In the genomic region with DNA sequence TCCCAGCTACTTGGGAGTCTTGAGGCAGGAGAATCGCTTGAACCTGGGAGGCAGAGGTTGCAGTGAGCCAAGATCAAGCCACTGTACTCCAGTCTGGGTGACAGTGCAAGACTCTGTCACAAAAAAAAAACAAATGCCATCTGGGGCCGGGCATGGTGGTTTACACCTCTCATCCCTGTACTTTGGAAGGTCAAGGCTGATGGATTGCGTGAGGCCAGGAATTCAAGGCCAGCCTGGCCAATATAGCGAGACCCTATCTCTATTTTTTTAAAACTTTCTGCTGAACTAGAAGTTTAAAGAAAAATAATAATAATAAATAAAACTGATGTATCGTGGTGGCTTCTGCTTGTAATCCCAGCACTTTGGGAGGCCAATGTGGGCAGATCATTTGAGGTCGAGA, we compare ENCODE assay signal across 17 cellular contexts. TPM values are rescaled to one million over a fixed set of nuclear protein-coding genes. Genes with fewer than 3 reads are reported as not detected.
DNase-seq lines count a peak whose midpoint lies in the region; ATAC-seq, FAIRE-seq and TF ChIP-seq lines count a peak whose summit lies in the region.
"Had no signal": no experiment of that assay in that cellular context is flagged by ENCODE, and none has a peak within 500 bp of the region (broad histone marks: within the 10 kb centered on the region; RNA-seq: fewer than 3 reads in every experiment).

No MANE protein-coding gene starts in this region.

- no peak overlapping the region for H3K4me3 ChIP-seq in BLaER1
- no peak overlapping the region for H3K4me3 ChIP-seq in kidney (ENCODE audit: low read length in 2 of 2)
- no peak overlapping the region for H3K4me3 ChIP-seq in Karpas-422 (ENCODE audit: low read length)
- H3K4me3 ChIP-seq: HAP-1 had no signal

- ATAC-seq in T-helper 17 cell (no peak), HG03565 (IDR thresholded peaks at IDR 0.05; ENCODE audit: unreplicated experiment) (no peak)
- ATAC-seq: CD8-positive, alpha-beta T cell had no signal

- H3K36me3 Mint-ChIP-seq in T-helper 17 cell (ENCODE audit: low read depth) = no peaks in the 10 kb centered on the region
- H3K36me3 Mint-ChIP-seq: CD4-positive, CD25-positive, alpha-beta regulatory T cell; CD8-positive, alpha-beta T cell had no signal

- TF ChIP-seq CTCF in kidney (IDR thresholded peaks at IDR 0.05; ENCODE audit: borderline replicate concordance, extremely low read depth, insufficient read depth) = no peak

- peaks cover 5% of the 10 kb centered on the region for H3K4me1 Mint-ChIP-seq in T-helper 17 cell

- no peak overlapping the region for H3K27ac ChIP-seq in BLaER1
- H3K27ac ChIP-seq in kidney (ENCODE audit: low read depth in 2 of 2, low read length in 2 of 2) = no peak overlapping the region
- H3K27ac ChIP-seq in Karpas-422 (ENCODE audit: low read length) = no peak overlapping the region
- H3K27ac ChIP-seq: C4-2B had no signal

- H3K4me2 ChIP-seq in BLaER1 (0 out of 2 replicates have a peak overlapping the region, but pooled peaks have one; percentile 22), Karpas-422 (ENCODE audit: low read depth, low read length, poor library complexity, severe bottlenecking) (no peak overlapping the region)

- H3K9me2 ChIP-seq in Karpas-422 (replicated peaks; ENCODE audit: insufficient read depth, low read length) = no peaks in the 10 kb centered on the region

- H3K27ac Mint-ChIP-seq in T-helper 17 cell = peak overlapping the region; percentile 24
- H3K27ac Mint-ChIP-seq: CD8-positive, alpha-beta T cell; HFFc6 had no signal

- H3K36me3 ChIP-seq in BLaER1 = no peaks in the 10 kb centered on the region
- no peaks in the 10 kb centered on the region for H3K36me3 ChIP-seq in kidney (ENCODE audit: control insufficient read depth in 1 of 2, insufficient read depth in 2 of 2, low read length in 2 of 2)
- no peaks in the 10 kb centered on the region for H3K36me3 ChIP-seq in Karpas-422 (ENCODE audit: insufficient read depth, low read length)
- H3K36me3 ChIP-seq: HAP-1 had no signal

- H3K27me3 Mint-ChIP-seq in T-helper 17 cell = no peaks in the 10 kb centered on the region
- H3K27me3 Mint-ChIP-seq: CD4-positive, CD25-positive, alpha-beta regulatory T cell had no signal

- no peak overlapping the region for H3K9ac ChIP-seq in BLaER1
- H3K9ac ChIP-seq in kidney (ENCODE audit: low read length in 2 of 2) = no peak overlapping the region
- no peak overlapping the region for H3K9ac ChIP-seq in Karpas-422 (ENCODE audit: low read length)

- H4K20me1 ChIP-seq in BLaER1 = no peaks in the 10 kb centered on the region
- H4K20me1 ChIP-seq in Karpas-422 (ENCODE audit: insufficient read depth, low read depth, low read length) = no peaks in the 10 kb centered on the region

- peaks cover 5% of the 10 kb centered on the region; the same call in 1 of the 2 replicates for H3K9me3 ChIP-seq in BLaER1
- no peaks in the 10 kb centered on the region for H3K9me3 ChIP-seq in T-helper 17 cell (ENCODE audit: control insufficient read depth, low read length, poor library complexity, severe bottlenecking)
- no peaks in the 10 kb centered on the region for H3K9me3 ChIP-seq in kidney (ENCODE audit: control insufficient read depth in 1 of 2, low read length in 2 of 2)
- H3K9me3 ChIP-seq in Karpas-422 (ENCODE audit: low read length) = no peaks in the 10 kb centered on the region
- H3K9me3 ChIP-seq: Caco-2, HAP-1 had no signal

- intact Hi-C loops in kidney (cut with DNase I) = no loop called here

- H3K4me1 ChIP-seq in BLaER1 (peaks cover 7% of the 10 kb centered on the region), kidney (ENCODE audit: control insufficient read depth in 1 of 2, insufficient read depth in 1 of 2, low read depth in 1 of 2, low read length in 2 of 2) (no peaks in the 10 kb centered on the region), Karpas-422 (ENCODE audit: low read length) (no peaks in the 10 kb centered on the region)
- H3K4me1 ChIP-seq: Caco-2 had no signal

- no peak overlapping the region for H3K4me3 Mint-ChIP-seq in T-helper 17 cell
- H3K4me3 Mint-ChIP-seq: CD4-positive, CD25-positive, alpha-beta regulatory T cell; CD8-positive, alpha-beta T cell; HFFc6 had no signal

- H2AFZ ChIP-seq in Karpas-422 (ENCODE audit: low read length) = no peak overlapping the region

- no peak for FAIRE-seq in kidney (lab: Jason Lieb, UNC)
- FAIRE-seq: G401.6, GM12892, H54 had no signal

- H3K27me3 ChIP-seq in BLaER1 = no peaks in the 10 kb centered on the region
- no peaks in the 10 kb centered on the region for H3K27me3 ChIP-seq in Karpas-422 (ENCODE audit: low read length)

- DNase-seq in T-helper 17 cell = no peak
- DNase-seq in kidney = peak; percentile 5
- DNase-seq in Karpas-422 = no peak
- DNase-seq in SHP77 treated with DMSO at 0.1 percent for 48 hours (lab: John Stamatoyannopoulos, UW) = no peak
- DNase-seq: Caco-2; CD4-positive, CD25-positive, alpha-beta regulatory T cell; DMS153; GOT3; HFFc6 had no signal

- H3K79me2 ChIP-seq in Karpas-422 (ENCODE audit: low read length) = no peaks in the 10 kb centered on the region

RNA-seq across cellular contexts. Expression of a gene that starts 15.7 kb away (rescaled TPM):
- total RNA-seq in T-helper 17 cell (10 to 100 TPM; 74.1 to 74.7 TPM), kidney (32.1 TPM)
- polyA plus RNA-seq in kidney (ENCODE audit: insufficient read depth, low read depth, low replicate concordance) = 9.4 TPM
- total RNA-seq in Karpas-422 (2014; rRNA removed; shearing (Covaris generic); ENCODE audit: low replicate concordance) = 30.1 and 38.6 TPM in 2 replicates
